30 cellular contexts compared by ENCODE assay signal in the genomic region with DNA sequence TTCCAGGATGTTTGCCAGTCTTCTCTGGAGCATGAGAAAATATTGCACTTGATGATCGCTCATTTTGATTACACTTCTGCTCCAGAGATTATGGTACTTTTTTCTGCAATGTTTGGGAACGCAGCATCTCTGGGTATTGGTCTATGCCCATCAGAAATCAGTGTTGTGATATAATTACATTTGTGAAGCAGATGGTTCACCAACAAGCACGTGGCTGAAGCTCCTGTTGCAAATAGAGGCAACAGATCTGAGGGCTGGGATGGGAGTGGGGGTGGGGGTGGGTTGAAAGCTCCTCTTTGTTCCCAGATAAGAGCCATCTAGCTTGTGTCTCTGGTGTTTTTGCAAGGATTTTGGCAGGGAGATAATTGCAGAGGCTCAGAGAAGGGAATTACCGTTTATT.
"Had no signal": no experiment of that assay in that cellular context is flagged by ENCODE, and none has a peak within 500 bp of the region (broad histone marks: within the 10 kb centered on the region; RNA-seq: fewer than 3 reads in every experiment).

No MANE protein-coding gene starts in this region.

- H3K9me3 Mint-ChIP-seq: activated CD4-positive, alpha-beta T cell treated with anti-CD3 and anti-CD28 coated beads, Interleukin-2, amount 10 ng/mL, durations not matched to agents 24 days and 14 days; activated CD8-positive, alpha-beta T cell treated with anti-CD3 and anti-CD28 coated beads for 36 hours; activated naive CD4-positive, alpha-beta T cell treated with anti-CD3 and anti-CD28 coated beads, Interleukin-2, amount 50 U/mL, for 24 hours; activated T-cell treated with anti-CD3 and anti-CD28 coated beads, Interleukin-2, amount 50 U/mL, for 24 hours; central memory CD8-positive, alpha-beta T cell had no signal

- H3K36me3 Mint-ChIP-seq: activated naive CD4-positive, alpha-beta T cell treated with anti-CD3 and anti-CD28 coated beads, Interleukin-2, amount 50 U/mL, for 24 hours; activated naive CD8-positive, alpha-beta T cell treated with anti-CD3 and anti-CD28 coated beads, Interleukin-2, amount 10 ng/mL, durations not matched to agents 7 days and 5 days had no signal

- H3K36me3 ChIP-seq: ascending aorta, cardiac muscle cell, Peyer's patch, SJSA1 had no signal

- H3K4me3 ChIP-seq: ascending aorta, cardiac muscle cell, K562, Peyer's patch, SJSA1 had no signal

- H3K4me1 Mint-ChIP-seq: activated CD4-positive, alpha-beta T cell treated with anti-CD3 and anti-CD28 coated beads, Interleukin-2, amount 10 ng/mL, durations not matched to agents 24 days and 14 days; activated naive CD4-positive, alpha-beta T cell treated with anti-CD3 and anti-CD28 coated beads, Interleukin-2, amount 50 U/mL, for 24 hours; activated naive CD8-positive, alpha-beta T cell treated with anti-CD3 and anti-CD28 coated beads, Interleukin-2, amount 10 ng/mL, durations not matched to agents 7 days and 5 days; central memory CD8-positive, alpha-beta T cell had no signal

- H3K4me2 ChIP-seq: SK-N-SH had no signal

- H3K9me3 ChIP-seq: ascending aorta, SJSA1, SK-N-SH had no signal

- H3K4me3 Mint-ChIP-seq: activated CD4-positive, alpha-beta T cell treated with anti-CD3 and anti-CD28 coated beads, Interleukin-2, amount 10 ng/mL, durations not matched to agents 24 days and 14 days; activated CD8-positive, alpha-beta T cell treated with anti-CD3 and anti-CD28 coated beads for 36 hours; activated naive CD4-positive, alpha-beta T cell treated with anti-CD3 and anti-CD28 coated beads, Interleukin-2, amount 50 U/mL, for 24 hours; activated naive CD8-positive, alpha-beta T cell treated with anti-CD3 and anti-CD28 coated beads, Interleukin-2, amount 10 ng/mL, durations not matched to agents 7 days and 5 days; activated T-cell treated with anti-CD3 and anti-CD28 coated beads, Interleukin-2, amount 50 U/mL, for 24 hours; central memory CD8-positive, alpha-beta T cell; T-helper 1 cell treated with Interleukin-12 subunit alpha and Interleukin-12 subunit beta and Interleukin-4 antibody, amounts not matched to agents 30 μg/mL and 1 μg/mL, for 36 hours; T-helper 2 cell treated with Interferon-gamma antibody and Interleukin-4, amounts not matched to agents 5 μg/mL and 100 μg/mL, for 36 hours had no signal

- DNase-seq: activated CD4-positive, alpha-beta T cell treated with anti-CD3 and anti-CD28 coated beads, Interleukin-2, amount 10 ng/mL, durations not matched to agents 24 days and 14 days; activated CD4-positive, alpha-beta T cell treated with anti-CD3 and anti-CD28 coated beads, Interleukin-2, amount 50 U/mL, for 4 hours; activated CD8-positive, alpha-beta T cell treated with anti-CD3 and anti-CD28 coated beads for 36 hours; activated gamma-delta T cell; activated naive CD4-positive, alpha-beta T cell treated with Interleukin-2 at 50 U/mL for 16 hours; activated naive CD8-positive, alpha-beta T cell treated with anti-CD3 and anti-CD28 coated beads, Interleukin-2, amount 10 ng/mL, durations not matched to agents 7 days and 5 days; activated T-cell treated with anti-CD3 and anti-CD28 coated beads, Interleukin-2, amount 50 U/mL, for 24 hours; NCI-H1092 treated with DMSO at 0.1 percent for 48 hours; NCI-H1417; NCI-H146; NCI-H187; NCI-H2029 treated with DMSO at 0.1 percent for 48 hours; NCI-H345; NCI-H510A treated with DMSO at 0.1 percent for 48 hours; NCI-H526 treated with DMSO at 0.1 percent for 48 hours; NCI-H774; PC-3; Peyer's patch; RPMI8226; SHP77 treated with DMSO at 0.1 percent for 48 hours; SK-N-SH had no signal

- H3K27me3 Mint-ChIP-seq: activated CD4-positive, alpha-beta T cell treated with anti-CD3 and anti-CD28 coated beads, Interleukin-2, amount 10 ng/mL, durations not matched to agents 24 days and 14 days; activated CD8-positive, alpha-beta T cell treated with anti-CD3 and anti-CD28 coated beads for 36 hours; activated naive CD4-positive, alpha-beta T cell treated with anti-CD3 and anti-CD28 coated beads, Interleukin-2, amount 50 U/mL, for 24 hours; activated naive CD8-positive, alpha-beta T cell treated with anti-CD3 and anti-CD28 coated beads, Interleukin-2, amount 10 ng/mL, durations not matched to agents 7 days and 5 days; activated T-cell treated with anti-CD3 and anti-CD28 coated beads, Interleukin-2, amount 50 U/mL, for 24 hours; central memory CD8-positive, alpha-beta T cell had no signal

- H3K27me3 ChIP-seq: ascending aorta, cardiac muscle cell, Peyer's patch, SJSA1 had no signal

- H3K9me2 ChIP-seq: SK-N-SH had no signal

- H3K27ac ChIP-seq: ascending aorta, cardiac muscle cell, Peyer's patch, SJSA1 had no signal

- H3K27ac Mint-ChIP-seq: activated CD4-positive, alpha-beta T cell treated with anti-CD3 and anti-CD28 coated beads, Interleukin-2, amount 10 ng/mL, durations not matched to agents 24 days and 14 days; activated CD8-positive, alpha-beta T cell treated with anti-CD3 and anti-CD28 coated beads for 36 hours; activated naive CD4-positive, alpha-beta T cell treated with anti-CD3 and anti-CD28 coated beads, Interleukin-2, amount 50 U/mL, for 24 hours; activated naive CD8-positive, alpha-beta T cell treated with anti-CD3 and anti-CD28 coated beads, Interleukin-2, amount 10 ng/mL, durations not matched to agents 7 days and 5 days; activated T-cell treated with anti-CD3 and anti-CD28 coated beads, Interleukin-2, amount 50 U/mL, for 24 hours; activated T-helper 2 cell treated with anti-CD3 and anti-CD28 coated beads, Interferon-gamma antibody, Interleukin-2, Interleukin-4, amounts not matched to agents 10 μg/mL and 5 μg/mL and 100 μg/mL, durations not matched to agents 14 hours and 24 hours and 36 hours; T-helper 1 cell treated with Interleukin-12 subunit alpha and Interleukin-12 subunit beta and Interleukin-4 antibody, amounts not matched to agents 30 μg/mL and 1 μg/mL, for 36 hours; T-helper 2 cell treated with Interferon-gamma antibody and Interleukin-4, amounts not matched to agents 5 μg/mL and 100 μg/mL, for 36 hours had no signal

- H3K4me1 ChIP-seq: ascending aorta, Peyer's patch, SJSA1 had no signal

- ATAC-seq: activated CD8-positive, alpha-beta T cell treated with anti-CD3 and anti-CD28 coated beads for 36 hours; K562; PC-3 had no signal
